ENCODE assay signal across 6 cellular contexts in the genomic region with DNA sequence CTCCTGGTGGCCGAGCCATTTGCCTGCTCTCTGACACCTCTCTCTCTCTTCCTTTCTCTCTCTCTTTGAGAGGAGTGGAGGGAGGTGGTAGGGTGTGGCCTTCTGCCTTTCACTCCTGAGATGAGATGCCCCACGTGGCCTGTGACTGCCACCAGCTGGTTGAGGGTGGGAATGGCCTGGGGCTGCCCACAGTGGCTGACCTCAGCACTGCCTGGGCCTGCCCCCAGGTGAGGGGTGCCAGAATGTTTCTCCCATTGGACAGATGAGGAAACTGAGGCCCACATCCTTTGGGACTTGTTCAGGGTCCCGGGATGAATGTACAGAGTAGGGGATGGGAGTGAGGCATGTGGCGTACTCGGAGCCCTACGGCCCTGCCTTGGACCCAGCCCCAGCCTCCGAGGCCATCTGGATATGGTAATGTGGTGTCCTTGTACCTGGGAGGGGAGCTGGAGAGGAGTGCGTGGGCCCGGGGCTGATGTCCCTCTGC. TPM values are rescaled to one million over a fixed set of nuclear protein-coding genes. Genes with fewer than 3 reads are reported as not detected.
DNase-seq lines count a peak whose midpoint lies in the region; ATAC-seq and TF ChIP-seq lines count a peak whose summit lies in the region.

No MANE protein-coding gene starts in this region.

- H3K27me3 ChIP-seq in DOHH2 (ENCODE audit: control insufficient read depth, low read length) (no peaks in the 10 kb centered on the region), left lung (no peaks in the 10 kb centered on the region)

- peak; percentile 17 for DNase-seq in LNCaP clone FGC (ENCODE audit: low read depth)
- peak; percentile 71 for DNase-seq in activated T-cell treated with anti-CD3 and anti-CD28 coated beads, Interleukin-2, amount 50 U/mL, for 48 hours
- peak; percentile 68 to 92 for DNase-seq in left lung
- no peak for DNase-seq in DMS79 treated with DMSO at 0.1 percent for 48 hours (lab: John Stamatoyannopoulos, UW)

- H3F3A ChIP-seq in DOHH2 (ENCODE audit: control insufficient read depth, insufficient read depth) = no peaks in the 10 kb centered on the region

- no peak overlapping the region for H3K4me3 ChIP-seq in DOHH2 (ENCODE audit: low read length)
- no peak overlapping the region for H3K4me3 ChIP-seq in LNCaP clone FGC (ENCODE audit: low read depth, low read length)
- no peak overlapping the region for H3K4me3 ChIP-seq in left lung

- H4K20me1 ChIP-seq in DOHH2 (ENCODE audit: control insufficient read depth, insufficient read depth, low read depth, low read length) = no peaks in the 10 kb centered on the region

- H3K79me2 ChIP-seq in DOHH2 (ENCODE audit: control insufficient read depth, low read length) = no peaks in the 10 kb centered on the region

- no peaks in the 10 kb centered on the region for H3K36me3 ChIP-seq in DOHH2 (ENCODE audit: control insufficient read depth, low read length)
- H3K36me3 ChIP-seq in left lung = peaks cover 0 to 68% of the 10 kb centered on the region in 2 donors

- ATAC-seq in left lung (peak; percentile 92), GM21723 (IDR thresholded peaks at IDR 0.05; ENCODE audit: unreplicated experiment) (no peak)

- intact Hi-C loops in left lung (cut with DNase I) = no loop called here

- H3K9me2 ChIP-seq in DOHH2 (replicated peaks; ENCODE audit: control insufficient read depth, low read length) = no peaks in the 10 kb centered on the region

- TF ChIP-seq CTCF in DOHH2 (IDR thresholded peaks at IDR 0.05; ENCODE audit: low read depth, low read length, poor library complexity, severe bottlenecking) = peak; percentile 21
- peak; percentile 79 for TF ChIP-seq CTCF in LNCaP clone FGC (IDR thresholded peaks at IDR 0.05; ENCODE audit: control insufficient read depth, extremely low read depth, insufficient read depth)
- peak; percentile 57 to 78 for TF ChIP-seq CTCF in left lung (IDR thresholded peaks at IDR 0.05)

- H3K9me3 ChIP-seq in DOHH2 (ENCODE audit: control insufficient read depth, insufficient read depth, low read length) (no peaks in the 10 kb centered on the region), left lung (no peaks in the 10 kb centered on the region)

- no peaks in the 10 kb centered on the region for H3K4me1 ChIP-seq in DOHH2 (ENCODE audit: control insufficient read depth, low read length)
- H3K4me1 ChIP-seq in left lung = peaks cover 0 to 42% of the 10 kb centered on the region in 2 donors

- H3K27ac ChIP-seq in DOHH2 (ENCODE audit: low read depth, low read length) (no peak overlapping the region), left lung (peak overlapping the region in 1 of 2 donors; percentile 73)

- no peak overlapping the region for H3K4me2 ChIP-seq in DOHH2 (ENCODE audit: low read length)

RNA-seq across cellular contexts. Expression of a gene that starts 12.7 kb away (rescaled TPM):
- total RNA-seq in left lung = 10 to 100 TPM in 1 of 2 donors, 1 to 10 TPM in 1; 5.7 to 14.4 TPM

RNA-seq across cellular contexts. Expression of a gene that starts 13.3 kb away (rescaled TPM):
- 10 to 100 TPM; 49.0 to 95.8 TPM for total RNA-seq in left lung

RNA-seq across cellular contexts. Expression of a gene that starts 56.5 kb away (rescaled TPM):
- 10 to 100 TPM; 34.2 to 44.5 TPM for total RNA-seq in left lung

RNA-seq across cellular contexts. Expression of a gene that starts 56.7 kb away (rescaled TPM):
- 10 to 100 TPM; 17.7 to 43.4 TPM for total RNA-seq in left lung

RNA-seq across cellular contexts. Expression of a gene that starts 57.7 kb away (rescaled TPM):
- total RNA-seq in left lung = under 1 TPM; 0.10 to 0.61 TPM

Comparison
In these comparisons a context has a peak if more than half of its experiments do, and no peak if none do; other contexts are left out.
1. CTCF ChIP-seq: peak in every context shown above with its lines; median percentile 79 in LNCaP clone FGC; 68 in left lung; 21 in DOHH2.